19 cellular contexts compared by ENCODE assay signal in genomic region chr4:128031756-128032384, GRCh38. TPM values are rescaled to one million over a fixed set of nuclear protein-coding genes. Genes with fewer than 3 reads are reported as not detected.
DNase-seq lines count a peak whose midpoint lies in the region; ATAC-seq, FAIRE-seq and TF ChIP-seq lines count a peak whose summit lies in the region.
"Had no signal": no experiment of that assay in that cellular context is flagged by ENCODE, and none has a peak within 500 bp of the region (broad histone marks: within the 10 kb centered on the region; RNA-seq: fewer than 3 reads in every experiment).

No MANE protein-coding gene starts in this region.

- H3K4me1 ChIP-seq in HepG2 (ENCODE audit: insufficient read depth, low read length) (peaks cover 25% of the 10 kb centered on the region), H9 (ENCODE audit: insufficient read depth, low read length) (no peaks in the 10 kb centered on the region)

- no peak overlapping the region for H2BK12ac ChIP-seq in H9 (ENCODE audit: insufficient read length, low read depth, low read length)

- no peak for TF ChIP-seq POLR2A in HepG2 (IDR thresholded peaks at IDR 0.05; ENCODE audit: insufficient read depth in 1 of 2, low read depth in 2 of 2, low read length in 2 of 2)

- in situ Hi-C loops in HepG2 (cut with HindIII; ENCODE audit: extremely low pct_ligation_motif_present, low pct_unique_long_range_greater_than_20kb): no loop called here

- H3K4me2 ChIP-seq in HepG2 (ENCODE audit: low read depth, low read length): no peak overlapping the region; the same call in 1 of the 2 replicates
- H3K4me2 ChIP-seq in H9 (ENCODE audit: insufficient read depth, insufficient read length, low read length): no peak overlapping the region
- H3K4me2 ChIP-seq: SK-N-SH had no signal

- H3K4me3 ChIP-seq in HepG2 (replicated peaks in 1 of 3; ENCODE audit: insufficient read depth in 1 of 3, low read depth in 2 of 3, low read length in 3 of 3): no peak overlapping the region

- H3K14ac ChIP-seq in H9 (ENCODE audit: insufficient read depth, low read length): no peak overlapping the region

- TF ChIP-seq CTCF in HepG2 (CRISPR knock-in tag; IDR thresholded peaks at IDR 0.05): no peak
- TF ChIP-seq CTCF in H9 (conservative IDR thresholded peaks at IDR 0.05): no peak

- no TSS peak for BruUV-seq in HepG2 (replicated peaks; lab: Mats Ljungman, UMichigan)

- no peaks in the 10 kb centered on the region for H3K79me2 ChIP-seq in HepG2 (ENCODE audit: insufficient read depth, low read length)
- H3K79me2 ChIP-seq in H9 (ENCODE audit: insufficient read depth, low read length): no peaks in the 10 kb centered on the region

- TF ChIP-seq RAD21 in HepG2 (CRISPR knock-in tag; IDR thresholded peaks at IDR 0.05): no peak

- H4K8ac ChIP-seq in H9 (replicated peaks; ENCODE audit: insufficient read length, low read depth, low read length): no peak overlapping the region

- no peak overlapping the region for H2AK5ac ChIP-seq in H9 (ENCODE audit: insufficient read length, low read length)

- H3K36me3 ChIP-seq in HepG2 (replicated peaks in 1 of 2; ENCODE audit: control insufficient read depth in 1 of 2, insufficient read depth in 2 of 2, low read length in 2 of 2): peaks cover 2 to 8% of the 10 kb centered on the region in 2 experiments; a peak in 2 of 5 replicates

- H3K27me3 ChIP-seq in HepG2 (ENCODE audit: control insufficient read depth in 1 of 2, insufficient read depth in 2 of 2, low read length in 2 of 2) (no peaks in the 10 kb centered on the region), H9 (ENCODE audit: insufficient read depth, low read length) (no peaks in the 10 kb centered on the region)

- H3K27ac Mint-ChIP-seq in H9: no peak overlapping the region
- H3K27ac Mint-ChIP-seq: HFFc6, T-cell had no signal

- no peak overlapping the region for H3K18ac ChIP-seq in H9 (ENCODE audit: insufficient read length, low read depth, low read length)

- H3K9ac ChIP-seq in HepG2 (ENCODE audit: insufficient read depth, low read depth, low read length) (no peak overlapping the region; the same call in 1 of the 2 replicates), H9 (ENCODE audit: extremely low read depth, insufficient read length, low read length) (no peak overlapping the region)
- H3K9ac ChIP-seq: SK-N-SH had no signal

- no peak overlapping the region for H2BK20ac ChIP-seq in H9 (ENCODE audit: low read depth, low read length, poor library complexity, severe bottlenecking)

- peak; percentile 5 for DNase-seq in H4 (ENCODE audit: low spot score)
- DNase-seq in NCI-H146 (lab: John Stamatoyannopoulos, UW): peak; percentile 49
- peak; percentile 3 for DNase-seq in NCI-H748 treated with DMSO at 0.1 percent for 48 hours (lab: John Stamatoyannopoulos, UW)
- DNase-seq in HepG2 (ENCODE audit: low spot score): peak; percentile 57
- DNase-seq in H9: no peak
- no peak for DNase-seq in NOMO-1 (lab: John Stamatoyannopoulos, UW; ENCODE audit: unreplicated experiment in 2 of 2)
- DNase-seq: AML-193, COR-L47, HFFc6, NCI-H2107, NCI-H446, NCI-H82, Right ventricle myocardium superior, SK-N-SH, T-cell had no signal

- H3K4ac ChIP-seq in H9 (ENCODE audit: low read depth, low read length): no peak overlapping the region

- H3K27me3 Mint-ChIP-seq in H9 (ENCODE audit: low read depth): no peaks in the 10 kb centered on the region
- H3K27me3 Mint-ChIP-seq: T-cell had no signal

- H2BK15ac ChIP-seq in H9 (ENCODE audit: low read depth, low read length): no peak overlapping the region

- no peak overlapping the region for H3K23ac ChIP-seq in H9 (ENCODE audit: insufficient read length, low read depth, low read length)

- no peak overlapping the region for H4K91ac ChIP-seq in H9 (ENCODE audit: insufficient read length, low read depth, low read length)

- ATAC-seq in HepG2: peak; percentile 94
- ATAC-seq in esophagus mucosa: no peak
- ATAC-seq: T-cell had no signal

- TF ChIP-seq EP300 in HepG2 (IDR thresholded peaks at IDR 0.05; ENCODE audit: low read depth in 2 of 2, low read length in 2 of 2) (no peak), HepG2 (CRISPR knock-in tag; IDR thresholded peaks at IDR 0.05; ENCODE audit: borderline replicate concordance) (no peak)

- CTCF ChIA-PET in HepG2 (lab: Yijun Ruan, JAX; ENCODE audit: low intra/inter-chr PET ratio, low total read pairs): no interaction called here

- no peak overlapping the region for H2AFZ ChIP-seq in HepG2 (ENCODE audit: low read length)
- no peak overlapping the region for H2AFZ ChIP-seq in H9 (ENCODE audit: low read length)

- H2BK5ac ChIP-seq in H9 (ENCODE audit: insufficient read length, low read length): no peak overlapping the region

- intact Hi-C loops in HepG2 (cut with micrococcal nuclease; ENCODE audit: unreplicated experiment): no loop called here

- FAIRE-seq in HepG2 (lab: Jason Lieb, UNC): no peak
- FAIRE-seq: GM12892, H1, RCC 7860 had no signal

- H3K4me1 Mint-ChIP-seq in H9: no peaks in the 10 kb centered on the region
- H3K4me1 Mint-ChIP-seq: T-cell had no signal

- peak overlapping the region; percentile 65 for H3K27ac ChIP-seq in HepG2 (ENCODE audit: extremely low read length, insufficient read depth, low read length)
- no peak overlapping the region for H3K27ac ChIP-seq in H9 (ENCODE audit: insufficient read length, low read depth, low read length)

- no peak overlapping the region for H4K5ac ChIP-seq in H9 (ENCODE audit: insufficient read length, low read depth, low read length)

- 26% methylated on average over 3 of the region's 3 CpGs for WGBS in HepG2 (ENCODE audit: low lambda C conversion rate)
- no CpG with 5 or more reads among the region's 3 CpGs for WGBS in H9 (ENCODE audit: extremely low coverage, insufficient read length, low lambda C conversion rate)

- H3K36me3 Mint-ChIP-seq in H9 (ENCODE audit: insufficient read depth in 1 of 3, low read depth in 3 of 3): peaks cover 3 to 23% (median 12%) of the 10 kb centered on the region in 3 experiments; a peak in 5 of 7 replicates

- H3K23me2 ChIP-seq in H9 (ENCODE audit: insufficient read length, low read depth, low read length, poor library complexity, severe bottlenecking): no peaks in the 10 kb centered on the region

- POLR2A ChIA-PET in HepG2 (lab: Yijun Ruan, JAX): no interaction called here

- H3T11ph ChIP-seq in H9 (ENCODE audit: low read length): no peak overlapping the region

- H3K79me1 ChIP-seq in H9 (ENCODE audit: insufficient read depth, low read depth, low read length, poor library complexity, severe bottlenecking): no peaks in the 10 kb centered on the region

- no peaks in the 10 kb centered on the region for H3K9me3 Mint-ChIP-seq in H9
- H3K9me3 Mint-ChIP-seq: HFFc6, T-cell had no signal

- no peak overlapping the region for H2BK120ac ChIP-seq in H9 (ENCODE audit: low read depth, low read length, poor library complexity, severe bottlenecking)

- H3K4me3 Mint-ChIP-seq in H9: no peak overlapping the region
- H3K4me3 Mint-ChIP-seq: HFFc6, T-cell had no signal

- H4K20me1 ChIP-seq in HepG2 (ENCODE audit: insufficient read depth, low read length) (no peaks in the 10 kb centered on the region), H9 (ENCODE audit: control insufficient read depth, insufficient read depth, insufficient read length) (no peaks in the 10 kb centered on the region)

- H3K9me3 ChIP-seq in HepG2 (ENCODE audit: low read length) (no peaks in the 10 kb centered on the region), H9 (ENCODE audit: control insufficient read depth, low read depth, low read length) (no peaks in the 10 kb centered on the region)
- H3K9me3 ChIP-seq: SK-N-SH had no signal

- H3K56ac ChIP-seq in H9 (ENCODE audit: insufficient read length, low read depth, low read length): no peak overlapping the region

TF ChIP-seq in HepG2, 621 proteins besides CTCF, POLR2A, EP300 and RAD21 (continues in another document):
- no peak for TF ChIP-seq SRSF4 (IDR thresholded peaks at IDR 0.05; ENCODE audit: low read depth, low read length, poor library complexity, severe bottlenecking)
- no peak for TF ChIP-seq ZNF747 (CRISPR knock-in tag; IDR thresholded peaks at IDR 0.05; ENCODE audit: borderline replicate concordance)
- peak; percentile 71 for TF ChIP-seq CEBPG (CRISPR knock-in tag; IDR thresholded peaks at IDR 0.05)
- peak; percentile 52 for TF ChIP-seq SAP130 (CRISPR knock-in tag; IDR thresholded peaks at IDR 0.05; ENCODE audit: low read depth)

RNA-seq across cellular contexts. Expression of gene LARP1B, which starts 29.2 kb away (rescaled TPM):
- 15.7 and 16.5 TPM in 2 replicates for total RNA-seq in H4 (2014; rRNA removed; shearing (Covaris generic))
- total RNA-seq in HepG2 (2016; rRNA removed; fragmentation: Illumina TruSeq; extraction: Trizol): 52.7 and 57.1 TPM in 2 replicates
- 57.3 and 59.1 TPM in 2 replicates for total RNA-seq in HepG2 (2016; cell fraction: cytosol; rRNA removed; fragmentation: Illumina TruSeq; extraction: Trizol; ENCODE audit: low read depth)
- total RNA-seq in HepG2 (2016; cell fraction: insoluble cytoplasmic fraction; rRNA removed; fragmentation: Illumina TruSeq; extraction: Trizol): 50.4 and 54.7 TPM in 2 replicates
- 43.0 and 47.6 TPM in 2 replicates for total RNA-seq in HepG2 (2016; cell fraction: membrane; rRNA removed; fragmentation: Illumina TruSeq; extraction: Trizol)
- 55.4 and 59.3 TPM in 2 replicates for total RNA-seq in HepG2 (2016; cell fraction: nucleus; rRNA removed; fragmentation: Illumina TruSeq; extraction: Trizol)
- polyA plus RNA-seq in HepG2 (2011; rRNA removed): 17.0 and 19.2 TPM in 2 replicates
- polyA plus RNA-seq in HepG2 (2011; cell fraction: cytosol; rRNA removed): 6.2 and 11.8 TPM in 2 replicates
- polyA plus RNA-seq in HepG2 (2011; cell fraction: nucleus; rRNA removed): 8.7 and 12.3 TPM in 2 replicates
- polyA plus RNA-seq in HepG2 (2012): 25.2 and 26.4 TPM in 2 replicates
- 9.9 and 10.0 TPM in 2 replicates for polyA plus RNA-seq in HepG2 (2016; cell fraction: cytosol; fragmentation: Illumina TruSeq; extraction: Trizol; ENCODE audit: low read depth)
- polyA plus RNA-seq in HepG2 (2016; cell fraction: insoluble cytoplasmic fraction; fragmentation: Illumina TruSeq; extraction: Trizol; ENCODE audit: low read depth): 48.3 and 48.7 TPM in 2 replicates
- 20.6 and 21.4 TPM in 2 replicates for polyA plus RNA-seq in HepG2 (2016; cell fraction: membrane; fragmentation: Illumina TruSeq; extraction: Trizol; ENCODE audit: low read depth)
- 49.4 and 50.8 TPM in 2 replicates for polyA plus RNA-seq in HepG2 (2016; cell fraction: nucleus; fragmentation: Illumina TruSeq; extraction: Trizol; ENCODE audit: insufficient read depth, low read depth)
- polyA minus RNA-seq in HepG2 (2011; rRNA and poly(A)+ RNA removed; ENCODE audit: low replicate concordance): 4.5 and 6.3 TPM in 2 replicates
- polyA minus RNA-seq in HepG2 (2011; cell fraction: cytosol; rRNA and poly(A)+ RNA removed): 14.9 and 21.8 TPM in 2 replicates
- 64.8 and 75.1 TPM in 2 replicates for polyA minus RNA-seq in HepG2 (2011; cell fraction: nucleus; rRNA and poly(A)+ RNA removed)
- 11.2 TPM for total RNA-seq in esophagus mucosa
- 42.9 and 44.0 TPM in 2 replicates for total RNA-seq in H9 (2021)

Comparison
In these comparisons a context has a peak if more than half of its experiments do, and no peak if none do; other contexts are left out.
1. DNase-seq: peak in H4 (single experiment), NCI-H146 (single experiment), NCI-H748 treated with DMSO at 0.1 percent for 48 hours (single experiment) and HepG2 (single experiment); none in H9 (single experiment) and NOMO-1 (0 of 2).